Comparison of ENCODE assay signal across 29 cellular contexts in genomic region chr4:163941221-163941865, GRCh38.
DNase-seq lines count a peak whose midpoint lies in the region; ATAC-seq and TF ChIP-seq lines count a peak whose summit lies in the region.
"Had no signal": no experiment of that assay in that cellular context is flagged by ENCODE, and none has a peak within 500 bp of the region (broad histone marks: within the 10 kb centered on the region; RNA-seq: fewer than 3 reads in every experiment).

No MANE protein-coding gene starts in this region.

- no peaks in the 10 kb centered on the region for H3K9me3 ChIP-seq in RWPE2 (ENCODE audit: severe bottlenecking)
- H3K9me3 ChIP-seq: lower lobe of right lung, sigmoid colon, SK-N-SH had no signal

- H3K9me3 Mint-ChIP-seq in activated T-cell treated with anti-CD3 and anti-CD28 coated beads, Interleukin-2, amount 50 U/mL, for 72 hours: peaks cover 0 to 4% of the 10 kb centered on the region in 2 donors
- H3K9me3 Mint-ChIP-seq: T-helper 1 cell treated with Interleukin-12 subunit alpha and Interleukin-12 subunit beta and Interleukin-4 antibody, amounts not matched to agents 30 μg/mL and 1 μg/mL, for 36 hours had no signal

- H3K27ac ChIP-seq in RWPE2 (ENCODE audit: poor library complexity, severe bottlenecking) (no peak overlapping the region), coronary artery (no peak overlapping the region)
- H3K27ac ChIP-seq: heart left ventricle, lower lobe of right lung, psoas muscle, sigmoid colon had no signal

- no peaks in the 10 kb centered on the region for H3K27me3 ChIP-seq in RWPE2 (ENCODE audit: insufficient read depth, poor library complexity, severe bottlenecking)
- H3K27me3 ChIP-seq: heart left ventricle, sigmoid colon had no signal

- ATAC-seq in RWPE2 (ENCODE audit: low read depth): peak; percentile 68; the same call in 2 of the 3 replicates
- ATAC-seq in activated T-cell treated with anti-CD3 and anti-CD28 coated beads, Interleukin-2, amount 50 U/mL, for 72 hours (replicated peaks in 1 of 2): no peak
- ATAC-seq in GM21381 (IDR thresholded peaks at IDR 0.05; ENCODE audit: unreplicated experiment): no peak
- ATAC-seq: heart left ventricle; lower lobe of right lung; natural killer cell treated with Interleukin-12 subunit alpha and Interleukin-12 subunit beta and Interleukin-15 and Interleukin-18, amount 100 ng/mL, for 72 hours; psoas muscle had no signal

- no peaks in the 10 kb centered on the region for H3K4me1 Mint-ChIP-seq in activated T-cell treated with anti-CD3 and anti-CD28 coated beads, Interleukin-2, amount 50 U/mL, for 72 hours (ENCODE audit: low read depth)
- H3K4me1 Mint-ChIP-seq: B cell; CD8-positive, alpha-beta memory T cell; IgD-negative memory B cell had no signal

- H3K27ac Mint-ChIP-seq in activated T-cell treated with anti-CD3 and anti-CD28 coated beads, Interleukin-2, amount 50 U/mL, for 72 hours: no peak overlapping the region
- H3K27ac Mint-ChIP-seq: B cell; CD8-positive, alpha-beta memory T cell; IgD-negative memory B cell; natural killer cell treated with Interleukin-12 subunit alpha and Interleukin-12 subunit beta and Interleukin-15 and Interleukin-18, amount 100 ng/mL, for 72 hours; T-helper 1 cell treated with Interleukin-12 subunit alpha and Interleukin-12 subunit beta and Interleukin-4 antibody, amounts not matched to agents 30 μg/mL and 1 μg/mL, for 36 hours had no signal

- H3K27me3 Mint-ChIP-seq in activated T-cell treated with anti-CD3 and anti-CD28 coated beads, Interleukin-2, amount 50 U/mL, for 72 hours (ENCODE audit: low read depth): no peaks in the 10 kb centered on the region
- H3K27me3 Mint-ChIP-seq: CD8-positive, alpha-beta memory T cell; IgD-negative memory B cell; natural killer cell treated with Interleukin-12 subunit alpha and Interleukin-12 subunit beta and Interleukin-15 and Interleukin-18, amount 100 ng/mL, for 72 hours had no signal

- no peaks in the 10 kb centered on the region for H3K36me3 Mint-ChIP-seq in activated T-cell treated with anti-CD3 and anti-CD28 coated beads, Interleukin-2, amount 50 U/mL, for 72 hours (ENCODE audit: insufficient read depth in 2 of 2)
- H3K36me3 Mint-ChIP-seq: CD8-positive, alpha-beta memory T cell had no signal

- peaks cover 6% of the 10 kb centered on the region for H3K4me1 ChIP-seq in RWPE2 (ENCODE audit: insufficient read depth, poor library complexity, severe bottlenecking)
- H3K4me1 ChIP-seq: heart left ventricle, lower lobe of right lung, psoas muscle, sigmoid colon had no signal

- TF ChIP-seq CTCF in RWPE2 (IDR thresholded peaks at IDR 0.05; ENCODE audit: poor library complexity, severe bottlenecking): no peak
- no peak for TF ChIP-seq CTCF in epithelial cell of esophagus (IDR thresholded peaks at IDR 0.05; ENCODE audit: insufficient read depth, low read depth, low read length, missing control alignments)
- TF ChIP-seq CTCF in coronary artery (IDR thresholded peaks at IDR 0.05): no peak

- H3K4me3 ChIP-seq in RWPE2 (ENCODE audit: severe bottlenecking): no peak overlapping the region
- no peak overlapping the region for H3K4me3 ChIP-seq in epithelial cell of esophagus (ENCODE audit: low read length)
- H3K4me3 ChIP-seq in coronary artery: no peak overlapping the region
- H3K4me3 ChIP-seq: heart left ventricle, lower lobe of right lung, psoas muscle, sigmoid colon had no signal

- DNase-seq in ELR (ENCODE audit: low read depth): peak; percentile 28
- no peak for DNase-seq in RWPE2 (ENCODE audit: low spot score)
- peak; percentile 69 for DNase-seq in epithelial cell of esophagus (ENCODE audit: low read depth)
- peak; percentile 40 for DNase-seq in kidney tubule cell (ENCODE audit: low spot score)
- DNase-seq in activated T-cell treated with anti-CD3 and anti-CD28 coated beads, Interleukin-2, amount 50 U/mL, for 72 hours: no peak
- DNase-seq in coronary artery (ENCODE audit: low spot score): no peak
- DNase-seq in C1 segment of cervical spinal cord (lab: John Stamatoyannopoulos, UW): no peak
- DNase-seq: ACHN; activated CD4-positive, alpha-beta T cell treated with anti-CD3 and anti-CD28 coated beads, Interleukin-2, amount 50 U/mL, for 48 hours; activated CD4-positive, CD25-positive, alpha-beta regulatory T cell treated with anti-CD3 and anti-CD28 coated beads, Interleukin-2, amount 50 U/mL, for 72 hours; activated naive CD4-positive, alpha-beta T cell treated with Interleukin-2 at 50 U/mL for 16 hours; activated T-cell treated with anti-CD3 and anti-CD28 coated beads, Interleukin-2, amount 50 U/mL, for 48 hours; CD8-positive, alpha-beta memory T cell; effector CD8-positive, alpha-beta T cell; foreskin fibroblast; heart left ventricle; lower lobe of right lung; NCI-H1092; NCI-H1694 treated with DMSO at 0.1 percent for 48 hours; psoas muscle; sigmoid colon; SK-N-SH; stimulated activated CD4-positive, alpha-beta T cell treated with anti-CD3 and anti-CD28 coated beads, Interleukin-4, amount 100 ng/mL, for 4 hours; trophoblast cell had no signal

- H3K4me3 Mint-ChIP-seq in activated T-cell treated with anti-CD3 and anti-CD28 coated beads, Interleukin-2, amount 50 U/mL, for 72 hours: no peak overlapping the region
- H3K4me3 Mint-ChIP-seq: B cell; CD8-positive, alpha-beta memory T cell; IgD-negative memory B cell; natural killer cell treated with Interleukin-12 subunit alpha and Interleukin-12 subunit beta and Interleukin-15 and Interleukin-18, amount 100 ng/mL, for 72 hours; T-helper 1 cell treated with Interleukin-12 subunit alpha and Interleukin-12 subunit beta and Interleukin-4 antibody, amounts not matched to agents 30 μg/mL and 1 μg/mL, for 36 hours had no signal

- no peaks in the 10 kb centered on the region for H3K36me3 ChIP-seq in RWPE2 (ENCODE audit: low read depth)
- H3K36me3 ChIP-seq: heart left ventricle, lower lobe of right lung, sigmoid colon had no signal

Comparison
In these comparisons a context has a peak if more than half of its experiments do, and no peak if none do; other contexts are left out.
1. DNase-seq: peak in ELR (single experiment), epithelial cell of esophagus (single experiment) and kidney tubule cell (single experiment); none in RWPE2 (single experiment), activated T-cell treated with anti-CD3 and anti-CD28 coated beads, Interleukin-2, amount 50 U/mL, for 72 hours (0 of 2), coronary artery (single experiment) and C1 segment of cervical spinal cord (0 of 14).